12 cellular contexts compared by ENCODE assay signal in genomic region chr4:90118547-90119211, GRCh38. TPM values are rescaled to one million over a fixed set of nuclear protein-coding genes. Genes with fewer than 3 reads are reported as not detected.
DNase-seq lines count a peak whose midpoint lies in the region; ATAC-seq and TF ChIP-seq lines count a peak whose summit lies in the region.
"Had no signal": no experiment of that assay in that cellular context is flagged by ENCODE, and none has a peak within 500 bp of the region (broad histone marks: within the 10 kb centered on the region; RNA-seq: fewer than 3 reads in every experiment).

No MANE protein-coding gene starts in this region.

- H3K27me3 ChIP-seq in colonic mucosa (no peaks in the 10 kb centered on the region), esophagus muscularis mucosa (no peaks in the 10 kb centered on the region)

- H3K4me1 ChIP-seq in colonic mucosa (no peaks in the 10 kb centered on the region), esophagus muscularis mucosa (no peaks in the 10 kb centered on the region)

- 34% methylated on average over 4 of the region's 4 CpGs for WGBS in esophagus muscularis mucosa

- POLR2A ChIA-PET in activated CD4-positive, alpha-beta memory T cell treated with anti-CD3 and anti-CD28 coated beads for 36 hours (lab: Charles Lee): no interaction called here

- TF ChIP-seq EP300 in esophagus muscularis mucosa (IDR thresholded peaks at IDR 0.05): no peak

- no peaks in the 10 kb centered on the region for H3K36me3 ChIP-seq in colonic mucosa
- H3K36me3 ChIP-seq in esophagus muscularis mucosa: no peaks in the 10 kb centered on the region

- H3K9me3 Mint-ChIP-seq in activated CD4-positive, alpha-beta memory T cell treated with anti-CD3 and anti-CD28 coated beads for 36 hours: no peaks in the 10 kb centered on the region
- no peaks in the 10 kb centered on the region for H3K9me3 Mint-ChIP-seq in activated T-cell treated with anti-CD3 and anti-CD28 coated beads, Interleukin-2, amount 50 U/mL, for 24 hours
- H3K9me3 Mint-ChIP-seq: activated CD4-positive, alpha-beta T cell treated with anti-CD3 and anti-CD28 coated beads, Interleukin-2, amount 10 ng/mL, durations not matched to agents 24 days and 14 days; activated naive CD4-positive, alpha-beta T cell treated with anti-CD3 and anti-CD28 coated beads for 36 hours had no signal

- ATAC-seq in GM18498 (IDR thresholded peaks at IDR 0.05; ENCODE audit: unreplicated experiment): peak; percentile 97
- peak; percentile 79 for ATAC-seq in GM19452 (IDR thresholded peaks at IDR 0.05; ENCODE audit: unreplicated experiment)
- ATAC-seq in HG02798 (IDR thresholded peaks at IDR 0.05; ENCODE audit: poor library complexity, unreplicated experiment): peak; percentile 89
- ATAC-seq in HG03469 (IDR thresholded peaks at IDR 0.05; ENCODE audit: unreplicated experiment): peak; percentile 73
- ATAC-seq: naive thymus-derived CD4-positive, alpha-beta T cell had no signal

- peaks cover 3% of the 10 kb centered on the region for H3K27me3 Mint-ChIP-seq in activated CD4-positive, alpha-beta memory T cell treated with anti-CD3 and anti-CD28 coated beads for 36 hours
- peaks cover 6% of the 10 kb centered on the region for H3K27me3 Mint-ChIP-seq in activated T-cell treated with anti-CD3 and anti-CD28 coated beads, Interleukin-2, amount 50 U/mL, for 24 hours

- no peaks in the 10 kb centered on the region for H3K9me3 ChIP-seq in colonic mucosa
- no peaks in the 10 kb centered on the region for H3K9me3 ChIP-seq in esophagus muscularis mucosa
- H3K9me3 ChIP-seq: SK-N-SH had no signal

- no peak overlapping the region for H3K27ac ChIP-seq in colonic mucosa
- H3K27ac ChIP-seq in esophagus muscularis mucosa (replicated peaks in 1 of 4): no peak overlapping the region

- TF ChIP-seq POLR2A in esophagus muscularis mucosa (IDR thresholded peaks at IDR 0.05; ENCODE audit: low read depth): no peak

- no peak overlapping the region for H3K27ac Mint-ChIP-seq in activated CD4-positive, alpha-beta memory T cell treated with anti-CD3 and anti-CD28 coated beads for 36 hours
- H3K27ac Mint-ChIP-seq in activated T-cell treated with anti-CD3 and anti-CD28 coated beads, Interleukin-2, amount 50 U/mL, for 24 hours: no peak overlapping the region
- H3K27ac Mint-ChIP-seq: activated CD4-positive, alpha-beta T cell treated with anti-CD3 and anti-CD28 coated beads, Interleukin-2, amount 10 ng/mL, durations not matched to agents 24 days and 14 days; activated naive CD4-positive, alpha-beta T cell treated with anti-CD3 and anti-CD28 coated beads for 36 hours; naive thymus-derived CD4-positive, alpha-beta T cell had no signal

- DNase-seq in activated CD4-positive, alpha-beta memory T cell treated with anti-CD3 and anti-CD28 coated beads for 36 hours: no peak
- DNase-seq in colonic mucosa (no peak), esophagus muscularis mucosa (ENCODE audit: extremely low spot score) (no peak)
- DNase-seq in activated T-cell treated with anti-CD3 and anti-CD28 coated beads, Interleukin-2, amount 50 U/mL, for 24 hours: no peak
- DNase-seq: activated CD4-positive, alpha-beta T cell treated with anti-CD3 and anti-CD28 coated beads, Interleukin-2, amount 10 ng/mL, durations not matched to agents 24 days and 14 days; activated naive CD4-positive, alpha-beta T cell treated with anti-CD3 and anti-CD28 coated beads for 36 hours; naive thymus-derived CD4-positive, alpha-beta T cell; SK-N-SH had no signal

- H3K4me3 ChIP-seq in colonic mucosa: no peak overlapping the region
- H3K4me3 ChIP-seq in esophagus muscularis mucosa: no peak overlapping the region

- H3K4me3 Mint-ChIP-seq in activated CD4-positive, alpha-beta memory T cell treated with anti-CD3 and anti-CD28 coated beads for 36 hours: no peak overlapping the region
- H3K4me3 Mint-ChIP-seq in activated T-cell treated with anti-CD3 and anti-CD28 coated beads, Interleukin-2, amount 50 U/mL, for 24 hours: no peak overlapping the region
- H3K4me3 Mint-ChIP-seq: activated CD4-positive, alpha-beta T cell treated with anti-CD3 and anti-CD28 coated beads, Interleukin-2, amount 10 ng/mL, durations not matched to agents 24 days and 14 days; activated naive CD4-positive, alpha-beta T cell treated with anti-CD3 and anti-CD28 coated beads for 36 hours; naive thymus-derived CD4-positive, alpha-beta T cell had no signal

- no peaks in the 10 kb centered on the region for H3K4me1 Mint-ChIP-seq in activated CD4-positive, alpha-beta memory T cell treated with anti-CD3 and anti-CD28 coated beads for 36 hours (ENCODE audit: low read depth)
- no peaks in the 10 kb centered on the region for H3K4me1 Mint-ChIP-seq in activated T-cell treated with anti-CD3 and anti-CD28 coated beads, Interleukin-2, amount 50 U/mL, for 24 hours (ENCODE audit: low read depth)
- H3K4me1 Mint-ChIP-seq: activated CD4-positive, alpha-beta T cell treated with anti-CD3 and anti-CD28 coated beads, Interleukin-2, amount 10 ng/mL, durations not matched to agents 24 days and 14 days; naive thymus-derived CD4-positive, alpha-beta T cell had no signal

- TF ChIP-seq CTCF in colonic mucosa (IDR thresholded peaks at IDR 0.05) (no peak), esophagus muscularis mucosa (IDR thresholded peaks at IDR 0.05) (no peak)

- CTCF ChIA-PET in activated CD4-positive, alpha-beta memory T cell treated with anti-CD3 and anti-CD28 coated beads for 36 hours (lab: Charles Lee): no interaction called here

- no peak overlapping the region for H3K9ac ChIP-seq in colonic mucosa (ENCODE audit: low read depth in 2 of 2, low read length in 2 of 2)
- H3K9ac ChIP-seq: SK-N-SH had no signal

- no peaks in the 10 kb centered on the region for H3K36me3 Mint-ChIP-seq in activated CD4-positive, alpha-beta memory T cell treated with anti-CD3 and anti-CD28 coated beads for 36 hours
- H3K36me3 Mint-ChIP-seq in activated T-cell treated with anti-CD3 and anti-CD28 coated beads, Interleukin-2, amount 50 U/mL, for 24 hours (ENCODE audit: low read depth): no peaks in the 10 kb centered on the region
- H3K36me3 Mint-ChIP-seq: naive thymus-derived CD4-positive, alpha-beta T cell had no signal

- intact Hi-C loops in activated CD4-positive, alpha-beta memory T cell treated with anti-CD3 and anti-CD28 coated beads for 36 hours (cut with micrococcal nuclease): no loop called here
- intact Hi-C loops in colonic mucosa (cut with DNase I): no loop called here
- intact Hi-C loops in esophagus muscularis mucosa (cut with DNase I): no loop called here

RNA-seq across cellular contexts. Expression of gene CCSER1, which starts 8.5 kb away (rescaled TPM):
- total RNA-seq in activated CD4-positive, alpha-beta memory T cell treated with anti-CD3 and anti-CD28 coated beads for 36 hours: under 1 TPM; 0.17 to 0.19 TPM
- total RNA-seq in colonic mucosa (10 to 100 TPM; 11.2 to 13.4 TPM), esophagus muscularis mucosa (1 to 10 TPM; 3.6 to 7.0 (median 5.5) TPM)
- total RNA-seq: activated CD4-positive, alpha-beta T cell treated with anti-CD3 and anti-CD28 coated beads, Interleukin-2, amount 10 ng/mL, durations not matched to agents 24 days and 14 days; activated naive CD4-positive, alpha-beta T cell treated with anti-CD3 and anti-CD28 coated beads for 36 hours had no signal
